30 cellular contexts compared by ENCODE assay signal in the genomic region with DNA sequence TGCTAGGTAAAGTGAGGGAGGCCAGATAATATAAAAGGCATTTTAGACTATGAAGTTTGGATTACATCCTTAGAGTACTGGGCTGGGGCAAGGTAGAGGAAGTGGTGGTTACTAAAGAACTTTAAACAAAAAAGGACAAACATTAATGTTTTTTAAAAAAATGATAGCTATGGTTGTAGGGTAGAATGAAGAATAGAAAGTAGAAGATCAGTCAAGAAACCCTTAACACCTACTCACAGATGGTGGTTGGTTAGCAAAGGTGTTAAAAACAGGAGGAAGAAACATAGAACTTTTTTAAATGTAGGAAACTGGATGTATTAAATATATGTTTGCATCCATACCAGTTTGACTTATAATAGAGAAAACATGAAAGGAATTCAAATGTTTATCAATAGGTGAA.
"Had no signal": no experiment of that assay in that cellular context is flagged by ENCODE, and none has a peak within 500 bp of the region (broad histone marks: within the 10 kb centered on the region; RNA-seq: fewer than 3 reads in every experiment).

No MANE protein-coding gene starts in this region.

- H3K9me3 ChIP-seq: ascending aorta, body of pancreas had no signal

- H3K4me3 ChIP-seq: ascending aorta, body of pancreas, SK-N-MC had no signal

- H3K4me3 Mint-ChIP-seq: activated CD4-positive, alpha-beta memory T cell treated with anti-CD3 and anti-CD28 coated beads, Interleukin-2, amount 10 ng/mL, durations not matched to agents 7 days and 5 days; activated CD4-positive, alpha-beta T cell treated with anti-CD3 and anti-CD28 coated beads for 36 hours; activated naive CD4-positive, alpha-beta T cell treated with anti-CD3 and anti-CD28 coated beads, Interleukin-2, amount 10 ng/mL, durations not matched to agents 7 days and 5 days; activated naive CD8-positive, alpha-beta T cell treated with anti-CD3 and anti-CD28 coated beads, Interleukin-2, amount 10 ng/mL, durations not matched to agents 7 days and 5 days; activated T-cell treated with anti-CD3 and anti-CD28 coated beads, Interleukin-2, amount 50 U/mL, for 4 hours; T-cell had no signal

- H3K27ac ChIP-seq: ascending aorta, body of pancreas, SK-N-MC, VCaP had no signal

- H3K27me3 ChIP-seq: ascending aorta, body of pancreas had no signal

- DNase-seq: activated CD4-positive, alpha-beta memory T cell treated with anti-CD3 and anti-CD28 coated beads, Interleukin-2, amount 10 ng/mL, durations not matched to agents 7 days and 5 days; activated CD4-positive, alpha-beta T cell treated with anti-CD3 and anti-CD28 coated beads for 36 hours; activated CD4-positive, alpha-beta T cell treated with anti-CD3 and anti-CD28 coated beads, Interleukin-2, amount 50 U/mL, for 1 hour; activated CD4-positive, CD25-positive, alpha-beta regulatory T cell; activated gamma-delta T cell treated with Interleukin-2 at 50 U/mL for 16 hours; activated naive CD4-positive, alpha-beta T cell treated with anti-CD3 and anti-CD28 coated beads, Interleukin-2, amount 10 ng/mL, durations not matched to agents 7 days and 5 days; activated naive CD8-positive, alpha-beta T cell treated with anti-CD3 and anti-CD28 coated beads, Interleukin-2, amount 10 ng/mL, durations not matched to agents 7 days and 5 days; activated T-cell treated with anti-CD3 and anti-CD28 coated beads, Interleukin-2, amount 50 U/mL, for 4 hours; body of pancreas; central memory CD4-positive, alpha-beta T cell; IMR-90; Kasumi-1; KBM-7; NCI-H1092; NCI-H1417 treated with DMSO at 0.1 percent for 48 hours; NCI-H1694; NCI-H2029; NCI-H2107; NCI-H2171 treated with DMSO at 0.1 percent for 48 hours; NCI-H526; NCI-H774; OCI-M1; RPMI8226; T-cell had no signal

- H3K27ac Mint-ChIP-seq: activated CD4-positive, alpha-beta memory T cell treated with anti-CD3 and anti-CD28 coated beads, Interleukin-2, amount 10 ng/mL, durations not matched to agents 7 days and 5 days; activated CD4-positive, alpha-beta T cell treated with anti-CD3 and anti-CD28 coated beads for 36 hours; activated naive CD4-positive, alpha-beta T cell treated with anti-CD3 and anti-CD28 coated beads, Interleukin-2, amount 10 ng/mL, durations not matched to agents 7 days and 5 days; activated naive CD8-positive, alpha-beta T cell treated with anti-CD3 and anti-CD28 coated beads, Interleukin-2, amount 10 ng/mL, durations not matched to agents 7 days and 5 days; activated T-helper 2 cell treated with anti-CD3 and anti-CD28 coated beads, Interferon-gamma antibody, Interleukin-2, Interleukin-4, amounts not matched to agents 10 μg/mL and 5 μg/mL and 100 μg/mL, durations not matched to agents 14 hours and 24 hours and 36 hours; T-cell had no signal

- H3K36me3 Mint-ChIP-seq: activated naive CD4-positive, alpha-beta T cell treated with anti-CD3 and anti-CD28 coated beads, Interleukin-2, amount 10 ng/mL, durations not matched to agents 7 days and 5 days; activated naive CD8-positive, alpha-beta T cell treated with anti-CD3 and anti-CD28 coated beads, Interleukin-2, amount 10 ng/mL, durations not matched to agents 7 days and 5 days; T-cell had no signal

- ATAC-seq: activated CD4-positive, alpha-beta T cell treated with anti-CD3 and anti-CD28 coated beads for 36 hours; body of pancreas; Panc1; Right ventricle myocardium inferior had no signal

- H3K9me3 Mint-ChIP-seq: activated CD4-positive, alpha-beta memory T cell treated with anti-CD3 and anti-CD28 coated beads, Interleukin-2, amount 10 ng/mL, durations not matched to agents 7 days and 5 days; activated naive CD4-positive, alpha-beta T cell treated with anti-CD3 and anti-CD28 coated beads, Interleukin-2, amount 10 ng/mL, durations not matched to agents 7 days and 5 days; activated naive CD8-positive, alpha-beta T cell treated with anti-CD3 and anti-CD28 coated beads, Interleukin-2, amount 10 ng/mL, durations not matched to agents 7 days and 5 days; activated T-cell treated with anti-CD3 and anti-CD28 coated beads, Interleukin-2, amount 50 U/mL, for 4 hours; activated T-helper 2 cell treated with anti-CD3 and anti-CD28 coated beads, Interferon-gamma antibody, Interleukin-2, Interleukin-4, amounts not matched to agents 10 μg/mL and 5 μg/mL and 100 μg/mL, durations not matched to agents 14 hours and 24 hours and 36 hours; T-cell had no signal

- H3K4me1 ChIP-seq: ascending aorta had no signal

- H3K36me3 ChIP-seq: ascending aorta had no signal

- H3K27me3 Mint-ChIP-seq: activated CD4-positive, alpha-beta memory T cell treated with anti-CD3 and anti-CD28 coated beads, Interleukin-2, amount 10 ng/mL, durations not matched to agents 7 days and 5 days; activated naive CD4-positive, alpha-beta T cell treated with anti-CD3 and anti-CD28 coated beads, Interleukin-2, amount 10 ng/mL, durations not matched to agents 7 days and 5 days; T-cell had no signal
